15 cellular contexts compared by ENCODE assay signal in the genomic region with DNA sequence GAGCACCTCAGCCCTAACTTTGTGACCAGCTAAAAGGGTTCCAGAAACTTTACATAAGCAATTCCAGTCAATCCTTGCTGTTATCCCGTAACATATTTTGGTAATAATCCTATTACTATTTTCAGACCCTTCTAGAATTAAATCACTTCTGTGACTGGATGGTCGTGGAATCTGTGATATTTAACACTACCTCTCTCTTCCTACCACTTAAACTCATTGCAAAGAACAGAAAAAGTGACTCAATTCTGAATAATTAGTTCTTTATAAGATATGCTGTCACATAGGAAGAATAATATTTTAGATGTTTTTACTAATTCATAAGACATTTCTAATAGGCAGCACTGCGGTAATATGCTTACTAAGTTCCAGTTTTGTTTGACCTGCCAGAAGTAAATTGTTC.
"Had no signal": no experiment of that assay in that cellular context is flagged by ENCODE, and none has a peak within 500 bp of the region (broad histone marks: within the 10 kb centered on the region; RNA-seq: fewer than 3 reads in every experiment).

No MANE protein-coding gene starts in this region.

- H3K27ac Mint-ChIP-seq: activated naive CD8-positive, alpha-beta T cell treated with anti-CD3 and anti-CD28 coated beads for 36 hours; endodermal cell; naive thymus-derived CD4-positive, alpha-beta T cell; stimulated activated naive CD8-positive, alpha-beta T cell treated with anti-CD3 and anti-CD28 coated beads, Interleukin-15, Interleukin-2, amounts not matched to agents 100 ng/mL and 50 ng/mL, for 24 hours; T-helper 1 cell treated with Interleukin-12 subunit alpha and Interleukin-12 subunit beta and Interleukin-4 antibody, amounts not matched to agents 30 μg/mL and 1 μg/mL, for 36 hours had no signal

- H3K36me3 Mint-ChIP-seq: activated naive CD8-positive, alpha-beta T cell treated with anti-CD3 and anti-CD28 coated beads for 36 hours; naive thymus-derived CD4-positive, alpha-beta T cell had no signal

- H3K36me3 ChIP-seq: suprapubic skin, upper lobe of right lung had no signal

- DNase-seq: activated CD4-positive, alpha-beta T cell treated with anti-CD3 and anti-CD28 coated beads for 4 hours; activated CD8-positive, alpha-beta memory T cell treated with anti-CD3 and anti-CD28 coated beads, Interleukin-2, amount 50 U/mL, for 48 hours; activated naive CD8-positive, alpha-beta T cell treated with anti-CD3 and anti-CD28 coated beads for 36 hours; anterior cingulate cortex; dorsolateral prefrontal cortex; endodermal cell; erythroblast; naive thymus-derived CD4-positive, alpha-beta T cell; right cardiac atrium; upper lobe of right lung had no signal

- H3K27me3 ChIP-seq: dorsolateral prefrontal cortex, suprapubic skin, upper lobe of right lung had no signal

- H3K4me3 ChIP-seq: dorsolateral prefrontal cortex, lung, suprapubic skin, upper lobe of right lung had no signal

- H3K27ac ChIP-seq: dorsolateral prefrontal cortex, suprapubic skin, upper lobe of right lung had no signal

- H3K9me3 ChIP-seq: suprapubic skin, upper lobe of right lung had no signal

- H3K9me3 Mint-ChIP-seq: activated naive CD8-positive, alpha-beta T cell treated with anti-CD3 and anti-CD28 coated beads for 36 hours; stimulated activated naive CD8-positive, alpha-beta T cell treated with anti-CD3 and anti-CD28 coated beads, Interleukin-15, Interleukin-2, amounts not matched to agents 100 ng/mL and 50 ng/mL, for 24 hours; T-helper 1 cell treated with Interleukin-12 subunit alpha and Interleukin-12 subunit beta and Interleukin-4 antibody, amounts not matched to agents 30 μg/mL and 1 μg/mL, for 36 hours had no signal

- H3K4me1 ChIP-seq: suprapubic skin, upper lobe of right lung had no signal

- H3K4me3 Mint-ChIP-seq: activated naive CD8-positive, alpha-beta T cell treated with anti-CD3 and anti-CD28 coated beads for 36 hours; endodermal cell; naive thymus-derived CD4-positive, alpha-beta T cell; stimulated activated naive CD8-positive, alpha-beta T cell treated with anti-CD3 and anti-CD28 coated beads, Interleukin-15, Interleukin-2, amounts not matched to agents 100 ng/mL and 50 ng/mL, for 24 hours; T-helper 1 cell treated with Interleukin-12 subunit alpha and Interleukin-12 subunit beta and Interleukin-4 antibody, amounts not matched to agents 30 μg/mL and 1 μg/mL, for 36 hours had no signal

- FAIRE-seq: islet of Langerhans had no signal

- H3K27me3 Mint-ChIP-seq: activated naive CD8-positive, alpha-beta T cell treated with anti-CD3 and anti-CD28 coated beads for 36 hours; stimulated activated naive CD8-positive, alpha-beta T cell treated with anti-CD3 and anti-CD28 coated beads, Interleukin-15, Interleukin-2, amounts not matched to agents 100 ng/mL and 50 ng/mL, for 24 hours had no signal
